In the genomic region with DNA sequence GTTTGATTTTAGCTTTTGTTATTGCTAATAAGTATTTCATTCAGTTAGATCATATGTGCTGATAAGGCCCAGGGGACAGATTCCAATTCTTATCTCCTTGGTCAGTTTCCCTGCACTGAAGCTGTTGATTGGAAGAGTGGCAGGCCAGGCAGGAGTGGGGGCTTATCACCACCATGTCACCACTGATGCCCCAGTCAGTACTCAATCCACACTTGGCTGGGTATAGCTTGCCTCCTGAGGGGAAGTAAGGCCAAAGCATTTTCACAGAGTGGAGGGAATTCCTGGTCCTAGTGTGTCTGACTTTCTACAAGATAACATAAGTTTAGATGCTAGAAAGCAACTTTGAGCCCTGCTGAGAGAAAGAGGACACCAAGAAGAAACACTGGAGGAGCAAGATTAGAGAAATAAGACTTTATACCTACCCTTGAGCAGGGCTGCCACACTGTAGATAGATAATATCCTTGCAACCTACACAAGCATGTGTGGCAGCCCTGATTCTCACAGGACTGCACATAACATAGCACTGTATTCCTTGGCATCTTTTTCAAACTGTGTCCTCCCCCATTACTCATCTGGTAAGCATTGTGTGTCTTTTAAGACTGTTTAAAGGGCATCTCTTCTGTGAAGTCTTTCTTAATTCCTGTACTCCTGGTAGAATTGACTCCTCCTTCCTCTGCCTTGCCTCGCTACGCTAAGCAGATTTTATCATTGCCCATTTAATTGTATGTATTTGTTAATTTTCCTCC, we compare ENCODE assay signal across 14 cellular contexts. TPM values are rescaled to one million over a fixed set of nuclear protein-coding genes. Genes with fewer than 3 reads are reported as not detected.
DNase-seq lines count a peak whose midpoint lies in the region; ATAC-seq and TF ChIP-seq lines count a peak whose summit lies in the region.
"Had no signal": no experiment of that assay in that cellular context is flagged by ENCODE, and none has a peak within 500 bp of the region (broad histone marks: within the 10 kb centered on the region; RNA-seq: fewer than 3 reads in every experiment).

No MANE protein-coding gene starts in this region.

- H3K4me1 ChIP-seq in gastrocnemius medialis, result peaks cover 57 to 64% of the 10 kb centered on the region in 2 donors
- H3K4me1 ChIP-seq: SJSA1 had no signal

- no peaks in the 10 kb centered on the region for H3K27me3 Mint-ChIP-seq in T-helper 2 cell treated with Interferon-gamma antibody and Interleukin-4, amounts not matched to agents 5 μg/mL and 100 μg/mL, for 36 hours (ENCODE audit: low read depth)
- no peaks in the 10 kb centered on the region for H3K27me3 Mint-ChIP-seq in WTC11 (ENCODE audit: low read depth)
- H3K27me3 Mint-ChIP-seq: activated B cell treated with CpG ODN at 0.5 μM for 24 hours; dendritic cell treated with granulocyte-macrophage colony-stimulating factor and Interleukin-4, amounts not matched to agents 40 ng/mL and 50 ng/mL, for 4 days; naive B cell had no signal

- in situ Hi-C loops in gastrocnemius medialis (cut with MboI; ENCODE audit: low sequenced_read_pairs in 4 of 4), result loop anchor here (5.0 to 25.0 kb wide), 3 partner anchors 263 to 1448 kb away; a partner anchor contains a TSS

- peaks cover 62% of the 10 kb centered on the region for H3K4me1 Mint-ChIP-seq in T-helper 2 cell treated with Interferon-gamma antibody and Interleukin-4, amounts not matched to agents 5 μg/mL and 100 μg/mL, for 36 hours (ENCODE audit: low read depth)
- no peaks in the 10 kb centered on the region for H3K4me1 Mint-ChIP-seq in WTC11

- no peaks in the 10 kb centered on the region for H3K36me3 ChIP-seq in gastrocnemius medialis

- ATAC-seq in WTC11 (no peak), gastrocnemius medialis (no peak), GM18868 (IDR thresholded peaks at IDR 0.05; ENCODE audit: unreplicated experiment) (no peak)

- peaks cover 20% of the 10 kb centered on the region for H3K9me3 Mint-ChIP-seq in T-helper 2 cell treated with Interferon-gamma antibody and Interleukin-4, amounts not matched to agents 5 μg/mL and 100 μg/mL, for 36 hours
- H3K9me3 Mint-ChIP-seq in WTC11, result peaks cover 10% of the 10 kb centered on the region
- H3K9me3 Mint-ChIP-seq: activated B cell treated with CpG ODN at 0.5 μM for 24 hours, naive B cell had no signal

- CTCF ChIA-PET in WTC11 (lab: Charles Lee), result interaction anchor here (3.4 kb wide), 1 partner anchor 29 kb away, joined by 40 read pairs; no protein-coding TSS in a partner anchor

- no peak overlapping the region for H3K4me3 ChIP-seq in fibroblast of mammary gland (ENCODE audit: control insufficient read depth, low read depth, low read length)
- H3K4me3 ChIP-seq in gastrocnemius medialis, result no peak overlapping the region
- H3K4me3 ChIP-seq: SJSA1 had no signal

- POLR2A ChIA-PET in WTC11 (lab: Charles Lee), result no interaction called here

- intact Hi-C loops in gastrocnemius medialis (cut with DNase I; ENCODE audit: low total_unique reads), result no loop called here

- peaks cover 69% of the 10 kb centered on the region for H3K36me3 Mint-ChIP-seq in T-helper 2 cell treated with Interferon-gamma antibody and Interleukin-4, amounts not matched to agents 5 μg/mL and 100 μg/mL, for 36 hours (ENCODE audit: low read depth)
- peaks cover 19% of the 10 kb centered on the region for H3K36me3 Mint-ChIP-seq in WTC11
- H3K36me3 Mint-ChIP-seq: naive B cell had no signal

- H3K27ac ChIP-seq in gastrocnemius medialis, result peak overlapping the region; percentile 66 to 83 (median 76)
- H3K27ac ChIP-seq: SJSA1 had no signal

- TF ChIP-seq CTCF in WTC11 (IDR thresholded peaks at IDR 0.05) (no peak), fibroblast of mammary gland (conservative IDR thresholded peaks at IDR 0.05; ENCODE audit: control insufficient read depth, insufficient read depth, low read depth, low read length) (no peak), gastrocnemius medialis (IDR thresholded peaks at IDR 0.05 in 4 of 5, conservative IDR thresholded peaks at IDR 0.05 in 1 of 5) (no peak)

- TF ChIP-seq POLR2A in gastrocnemius medialis (IDR thresholded peaks at IDR 0.05), result no peak

- no peak for DNase-seq in T-helper 2 cell treated with Interferon-gamma antibody and Interleukin-4, amounts not matched to agents 5 μg/mL and 100 μg/mL, for 36 hours (ENCODE audit: low spot score)
- DNase-seq in T-helper 2 cell (no peak), WTC11 (ENCODE audit: low spot score) (no peak), fibroblast of mammary gland (ENCODE audit: low read depth) (peak; percentile 21), gastrocnemius medialis (no peak), hippocampal formation (lab: John Stamatoyannopoulos, UW) (no peak), cerebellar cortex (ENCODE audit: low spot score) (no peak)
- DNase-seq: activated B cell treated with CpG ODN at 0.5 μM for 24 hours, DMS153, kidney glomerular epithelial cell, naive B cell had no signal

- no peaks in the 10 kb centered on the region for H3K27me3 ChIP-seq in gastrocnemius medialis
- H3K27me3 ChIP-seq: SJSA1 had no signal

- H3K4me3 Mint-ChIP-seq in T-helper 2 cell treated with Interferon-gamma antibody and Interleukin-4, amounts not matched to agents 5 μg/mL and 100 μg/mL, for 36 hours, result peak overlapping the region; percentile 97
- H3K4me3 Mint-ChIP-seq in WTC11, result no peak overlapping the region
- H3K4me3 Mint-ChIP-seq: activated B cell treated with CpG ODN at 0.5 μM for 24 hours; dendritic cell treated with granulocyte-macrophage colony-stimulating factor and Interleukin-4, amounts not matched to agents 40 ng/mL and 50 ng/mL, for 4 days had no signal

- H3K27ac Mint-ChIP-seq in T-helper 2 cell treated with Interferon-gamma antibody and Interleukin-4, amounts not matched to agents 5 μg/mL and 100 μg/mL, for 36 hours, result peak overlapping the region; percentile 79
- 0 out of 2 replicates have a peak overlapping the region, but pooled peaks have one; percentile 19 for H3K27ac Mint-ChIP-seq in WTC11
- H3K27ac Mint-ChIP-seq: activated B cell treated with CpG ODN at 0.5 μM for 24 hours; dendritic cell treated with granulocyte-macrophage colony-stimulating factor and Interleukin-4, amounts not matched to agents 40 ng/mL and 50 ng/mL, for 4 days had no signal

- no peaks in the 10 kb centered on the region for H3K9me3 ChIP-seq in gastrocnemius medialis
- H3K9me3 ChIP-seq: SJSA1 had no signal

TF ChIP-seq in WTC11, 78 proteins besides CTCF, POLR2A, EP300 and RAD21 (continues in another document):
- TF ChIP-seq, protein P1, sequence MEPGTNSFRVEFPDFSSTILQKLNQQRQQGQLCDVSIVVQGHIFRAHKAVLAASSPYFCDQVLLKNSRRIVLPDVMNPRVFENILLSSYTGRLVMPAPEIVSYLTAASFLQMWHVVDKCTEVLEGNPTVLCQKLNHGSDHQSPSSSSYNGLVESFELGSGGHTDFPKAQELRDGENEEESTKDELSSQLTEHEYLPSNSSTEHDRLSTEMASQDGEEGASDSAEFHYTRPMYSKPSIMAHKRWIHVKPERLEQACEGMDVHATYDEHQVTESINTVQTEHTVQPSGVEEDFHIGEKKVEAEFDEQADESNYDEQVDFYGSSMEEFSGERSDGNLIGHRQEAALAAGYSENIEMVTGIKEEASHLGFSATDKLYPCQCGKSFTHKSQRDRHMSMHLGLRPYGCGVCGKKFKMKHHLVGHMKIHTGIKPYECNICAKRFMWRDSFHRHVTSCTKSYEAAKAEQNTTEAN (CRISPR knock-in tag; IDR thresholded peaks at IDR 0.05), result no peak
- TF ChIP-seq, protein P2, sequence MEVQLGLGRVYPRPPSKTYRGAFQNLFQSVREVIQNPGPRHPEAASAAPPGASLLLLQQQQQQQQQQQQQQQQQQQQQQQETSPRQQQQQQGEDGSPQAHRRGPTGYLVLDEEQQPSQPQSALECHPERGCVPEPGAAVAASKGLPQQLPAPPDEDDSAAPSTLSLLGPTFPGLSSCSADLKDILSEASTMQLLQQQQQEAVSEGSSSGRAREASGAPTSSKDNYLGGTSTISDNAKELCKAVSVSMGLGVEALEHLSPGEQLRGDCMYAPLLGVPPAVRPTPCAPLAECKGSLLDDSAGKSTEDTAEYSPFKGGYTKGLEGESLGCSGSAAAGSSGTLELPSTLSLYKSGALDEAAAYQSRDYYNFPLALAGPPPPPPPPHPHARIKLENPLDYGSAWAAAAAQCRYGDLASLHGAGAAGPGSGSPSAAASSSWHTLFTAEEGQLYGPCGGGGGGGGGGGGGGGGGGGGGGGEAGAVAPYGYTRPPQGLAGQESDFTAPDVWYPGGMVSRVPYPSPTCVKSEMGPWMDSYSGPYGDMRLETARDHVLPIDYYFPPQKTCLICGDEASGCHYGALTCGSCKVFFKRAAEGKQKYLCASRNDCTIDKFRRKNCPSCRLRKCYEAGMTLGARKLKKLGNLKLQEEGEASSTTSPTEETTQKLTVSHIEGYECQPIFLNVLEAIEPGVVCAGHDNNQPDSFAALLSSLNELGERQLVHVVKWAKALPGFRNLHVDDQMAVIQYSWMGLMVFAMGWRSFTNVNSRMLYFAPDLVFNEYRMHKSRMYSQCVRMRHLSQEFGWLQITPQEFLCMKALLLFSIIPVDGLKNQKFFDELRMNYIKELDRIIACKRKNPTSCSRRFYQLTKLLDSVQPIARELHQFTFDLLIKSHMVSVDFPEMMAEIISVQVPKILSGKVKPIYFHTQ (CRISPR knock-in tag; IDR thresholded peaks at IDR 0.05), result no peak

RNA-seq across cellular contexts. Expression of a gene that starts 24.3 kb away (rescaled TPM):
- total RNA-seq in WTC11 (2021), result 20.1 to 21.7 TPM (median 21.4 TPM) in 3 replicates
- total RNA-seq in gastrocnemius medialis, result 10 to 100 TPM; 12.3 to 28.6 (median 17.1) TPM

RNA-seq across cellular contexts. Expression of a gene that starts 24.6 kb away (rescaled TPM):
- total RNA-seq in WTC11 (2021) (26.5 to 27.8 TPM (median 26.6 TPM) in 3 replicates), gastrocnemius medialis (10 to 100 TPM; 40.3 to 66.6 (median 44.2) TPM)
